In the genomic region with DNA sequence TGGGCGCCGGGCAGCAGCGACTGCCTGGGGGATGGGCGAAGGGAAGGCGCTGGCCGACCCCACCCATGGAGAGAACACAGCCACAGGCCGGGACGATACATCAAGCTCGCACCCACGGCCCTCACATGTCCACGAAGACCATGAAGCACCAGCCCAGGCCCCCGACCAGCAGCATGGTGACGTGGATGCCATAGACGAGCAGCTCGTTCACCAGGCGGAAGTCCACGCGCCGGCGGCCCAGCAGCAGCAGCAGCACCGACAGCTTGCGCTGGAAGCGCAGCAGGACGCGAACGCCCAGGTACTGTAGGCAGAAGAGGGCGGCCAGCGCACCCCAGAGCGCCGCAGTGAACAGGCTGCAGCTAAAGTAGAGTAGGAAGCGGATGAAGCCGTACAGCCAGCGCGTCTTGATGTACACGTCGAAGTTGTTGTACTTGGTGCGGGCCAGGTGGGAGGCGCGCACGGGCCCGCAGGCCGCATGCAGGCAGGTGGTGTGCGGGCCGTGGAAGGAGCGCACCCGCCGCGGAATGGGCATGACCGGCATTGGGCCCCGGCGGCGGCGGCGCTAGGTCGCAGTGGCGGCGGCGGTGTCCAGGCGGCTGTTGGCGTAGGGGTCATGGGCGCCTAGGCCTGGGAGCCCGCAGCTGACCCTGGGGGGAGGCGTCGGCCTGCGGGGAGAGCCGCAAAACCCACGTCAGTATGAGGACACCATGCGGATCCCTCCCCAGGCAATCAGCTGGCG, we compare ENCODE assay signal across 15 cellular contexts. TPM values are rescaled to one million over a fixed set of nuclear protein-coding genes. Genes with fewer than 3 reads are reported as not detected.
DNase-seq lines count a peak whose midpoint lies in the region; ATAC-seq and TF ChIP-seq lines count a peak whose summit lies in the region.
"Had no signal": no experiment of that assay in that cellular context is flagged by ENCODE, and none has a peak within 500 bp of the region (broad histone marks: within the 10 kb centered on the region; RNA-seq: fewer than 3 reads in every experiment).

No MANE protein-coding gene starts in this region.

- H3K4ac ChIP-seq in mesenchymal stem cell (ENCODE audit: low read depth in 1 of 2, low read length in 2 of 2): no peak overlapping the region

- TF ChIP-seq CTCF in 22Rv1 (IDR thresholded peaks at IDR 0.05): no peak

- H3K27ac Mint-ChIP-seq in CD8-positive, alpha-beta memory T cell: no peak overlapping the region
- H3K27ac Mint-ChIP-seq in activated CD4-positive, alpha-beta memory T cell treated with anti-CD3 and anti-CD28 coated beads for 36 hours: peak overlapping the region; percentile 28

- H2BK15ac ChIP-seq in mesenchymal stem cell (ENCODE audit: low read depth, poor library complexity, severe bottlenecking): no peak overlapping the region

- H2BK120ac ChIP-seq in mesenchymal stem cell (ENCODE audit: low read depth, low read length): no peak overlapping the region

- H2BK12ac ChIP-seq in mesenchymal stem cell (ENCODE audit: low read length in 2 of 2): no peak overlapping the region

- no peak overlapping the region for H2AFZ ChIP-seq in mesenchymal stem cell (ENCODE audit: low read depth, low read length)

- no peaks in the 10 kb centered on the region for H3K36me3 ChIP-seq in CD8-positive, alpha-beta memory T cell (ENCODE audit: insufficient read depth, low read length)
- H3K36me3 ChIP-seq in mesenchymal stem cell (ENCODE audit: control insufficient read depth in 1 of 2, insufficient read depth in 2 of 2, low read depth in 1 of 2, low read length in 2 of 2): peaks cover 23 to 31% of the 10 kb centered on the region in 2 experiments

- no peak overlapping the region for H3K23ac ChIP-seq in mesenchymal stem cell (ENCODE audit: low read length in 2 of 2)

- H3K9me3 ChIP-seq in CD8-positive, alpha-beta memory T cell (ENCODE audit: low read length): no peaks in the 10 kb centered on the region
- H3K9me3 ChIP-seq in mesenchymal stem cell (ENCODE audit: control insufficient read depth, low read length): no peaks in the 10 kb centered on the region
- H3K9me3 ChIP-seq: suprapubic skin had no signal

- peaks cover 19 to 51% (median 19%) of the 10 kb centered on the region in 3 donors for H3K4me1 Mint-ChIP-seq in CD8-positive, alpha-beta memory T cell
- peaks cover 50% of the 10 kb centered on the region for H3K4me1 Mint-ChIP-seq in activated CD4-positive, alpha-beta memory T cell treated with anti-CD3 and anti-CD28 coated beads for 36 hours (ENCODE audit: low read depth)

- H3K79me1 ChIP-seq in mesenchymal stem cell (replicated peaks; ENCODE audit: low read length, poor library complexity, severe bottlenecking): peaks cover 22% of the 10 kb centered on the region

- H4K91ac ChIP-seq in mesenchymal stem cell (ENCODE audit: low read length): peak overlapping the region; percentile 28

- no peak overlapping the region for H3K9ac ChIP-seq in mesenchymal stem cell (ENCODE audit: low read length)
- H3K9ac ChIP-seq: KMS-11 had no signal

- H3K4me2 ChIP-seq in mesenchymal stem cell (ENCODE audit: low read length, poor library complexity, severe bottlenecking): no peak overlapping the region

- H3K27me3 Mint-ChIP-seq in CD8-positive, alpha-beta memory T cell: no peaks in the 10 kb centered on the region
- no peaks in the 10 kb centered on the region for H3K27me3 Mint-ChIP-seq in activated CD4-positive, alpha-beta memory T cell treated with anti-CD3 and anti-CD28 coated beads for 36 hours
- H3K27me3 Mint-ChIP-seq: CD4-positive, CD25-positive, alpha-beta regulatory T cell had no signal

- 97% methylated on average over 69 of the region's 69 CpGs for WGBS in mesenchymal stem cell

- H3K9me3 Mint-ChIP-seq in CD8-positive, alpha-beta memory T cell: no peaks in the 10 kb centered on the region
- no peaks in the 10 kb centered on the region for H3K9me3 Mint-ChIP-seq in activated CD4-positive, alpha-beta memory T cell treated with anti-CD3 and anti-CD28 coated beads for 36 hours
- H3K9me3 Mint-ChIP-seq: CD4-positive, CD25-positive, alpha-beta regulatory T cell had no signal

- no peak for DNase-seq in CD8-positive, alpha-beta memory T cell
- no peak for DNase-seq in activated CD4-positive, alpha-beta memory T cell treated with anti-CD3 and anti-CD28 coated beads for 36 hours
- DNase-seq in mesenchymal stem cell (no peak), T-helper 1 cell (no peak)
- DNase-seq in NK-92 treated with Interleukin-12 subunit alpha and Interleukin-12 subunit beta, amount 100 ng/mL, for 24 hours (lab: John Stamatoyannopoulos, UW): no peak
- no peak for DNase-seq in stimulated activated CD8-positive, alpha-beta memory T cell treated with anti-CD3 and anti-CD28 coated beads, Interleukin-4, amount 100 ng/mL, for 48 hours
- DNase-seq: activated naive CD4-positive, alpha-beta T cell treated with anti-CD3 and anti-CD28 coated beads, Interleukin-2, amount 50 U/mL, for 16 hours; CD4-positive, CD25-positive, alpha-beta regulatory T cell; NCI-H187 treated with DMSO at 0.1 percent for 48 hours; NCI-H82 had no signal

- CTCF ChIA-PET in CD8-positive, alpha-beta memory T cell (lab: Charles Lee): interaction anchor here (0.8 to 1.9 kb wide), 2 partner anchors 9 kb away, joined by 3 to 5 read pairs; no protein-coding TSS in a partner anchor
- CTCF ChIA-PET in activated CD4-positive, alpha-beta memory T cell treated with anti-CD3 and anti-CD28 coated beads for 36 hours (lab: Charles Lee): interaction anchor here (1.3 kb wide), 1 partner anchor 149 kb away, joined by 6 read pairs; no protein-coding TSS in a partner anchor

- peak overlapping the region in 1 of 2 experiments; percentile 21 for H3K18ac ChIP-seq in mesenchymal stem cell (ENCODE audit: low read depth in 1 of 2, low read length in 2 of 2)

- intact Hi-C loops in activated CD4-positive, alpha-beta memory T cell treated with anti-CD3 and anti-CD28 coated beads for 36 hours (cut with micrococcal nuclease): loop anchor here (5.0 to 10.0 kb wide), 3 partner anchors 126 to 428 kb away; partner anchors contain the start of genes NOTCH1 and SEC16A

- no peak overlapping the region for H4K8ac ChIP-seq in mesenchymal stem cell (ENCODE audit: low read length)

- peak overlapping the region in 4 of 7 donors; percentile 24 to 69 (median 38) for H3K4me3 Mint-ChIP-seq in CD8-positive, alpha-beta memory T cell
- H3K4me3 Mint-ChIP-seq in activated CD4-positive, alpha-beta memory T cell treated with anti-CD3 and anti-CD28 coated beads for 36 hours: peak overlapping the region; percentile 29

- H3K27me3 ChIP-seq in CD8-positive, alpha-beta memory T cell (ENCODE audit: insufficient read depth, low read length, poor library complexity, severe bottlenecking): no peaks in the 10 kb centered on the region
- H3K27me3 ChIP-seq in mesenchymal stem cell (ENCODE audit: control insufficient read depth in 1 of 2, insufficient read depth in 1 of 2, low read length in 2 of 2): no peaks in the 10 kb centered on the region
- H3K27me3 ChIP-seq: suprapubic skin had no signal

- no peak for ATAC-seq in GM18868 (IDR thresholded peaks at IDR 0.05; ENCODE audit: unreplicated experiment)
- ATAC-seq: right cardiac atrium had no signal

- H3K36me3 Mint-ChIP-seq in CD8-positive, alpha-beta memory T cell: peaks cover 0 to 16% (median 1%) of the 10 kb centered on the region in 3 donors
- peaks cover 1% of the 10 kb centered on the region for H3K36me3 Mint-ChIP-seq in activated CD4-positive, alpha-beta memory T cell treated with anti-CD3 and anti-CD28 coated beads for 36 hours
- H3K36me3 Mint-ChIP-seq: CD4-positive, CD25-positive, alpha-beta regulatory T cell had no signal

- no peak overlapping the region for H3K4me3 ChIP-seq in CD8-positive, alpha-beta memory T cell (ENCODE audit: low read length)
- no peak overlapping the region for H3K4me3 ChIP-seq in mesenchymal stem cell (ENCODE audit: insufficient read depth in 1 of 2, low read depth in 1 of 2, low read length in 2 of 2)

- H3K4me1 ChIP-seq in CD8-positive, alpha-beta memory T cell (ENCODE audit: insufficient read depth, low read length): peaks cover 55% of the 10 kb centered on the region
- H3K4me1 ChIP-seq in mesenchymal stem cell (ENCODE audit: control insufficient read depth, insufficient read depth, low read depth, low read length): peaks cover 38% of the 10 kb centered on the region

- no peak overlapping the region for H2AK5ac ChIP-seq in mesenchymal stem cell (ENCODE audit: low read length, severe bottlenecking)

- POLR2A ChIA-PET in CD8-positive, alpha-beta memory T cell (lab: Charles Lee): no interaction called here
- POLR2A ChIA-PET in activated CD4-positive, alpha-beta memory T cell treated with anti-CD3 and anti-CD28 coated beads for 36 hours (lab: Charles Lee): no interaction called here

- peak overlapping the region; percentile 93 for H3K27ac ChIP-seq in 22Rv1
- H3K27ac ChIP-seq in CD8-positive, alpha-beta memory T cell (ENCODE audit: low read depth, low read length): no peak overlapping the region
- H3K27ac ChIP-seq in mesenchymal stem cell (ENCODE audit: low read length, poor library complexity, severe bottlenecking): no peak overlapping the region
- H3K27ac ChIP-seq: KMS-11 had no signal

- no peak overlapping the region for H2BK5ac ChIP-seq in mesenchymal stem cell (ENCODE audit: low read depth, low read length, poor library complexity, severe bottlenecking)

- H3K14ac ChIP-seq in mesenchymal stem cell (ENCODE audit: low read length in 2 of 2): no peak overlapping the region

RNA-seq across cellular contexts. Expression of gene TMEM250, which starts 2.1 kb away (rescaled TPM):
- 10 to 100 TPM; 46.4 to 50.2 TPM for total RNA-seq in CD8-positive, alpha-beta memory T cell
- polyA plus RNA-seq in CD8-positive, alpha-beta memory T cell: 74.9 TPM
- total RNA-seq in activated CD4-positive, alpha-beta memory T cell treated with anti-CD3 and anti-CD28 coated beads for 36 hours: 10 to 100 TPM; 28.0 to 28.4 TPM
- 18.1 TPM for polyA plus RNA-seq in mesenchymal stem cell (2013, experiment 1 of 2)
- polyA plus RNA-seq in mesenchymal stem cell (2013, experiment 2 of 2): 17.5 TPM

RNA-seq across cellular contexts. Expression of gene NACC2, which starts 21.4 kb away (rescaled TPM):
- 1 to 10 TPM; 9.0 to 9.1 TPM for total RNA-seq in CD8-positive, alpha-beta memory T cell
- polyA plus RNA-seq in CD8-positive, alpha-beta memory T cell: 2.9 TPM
- total RNA-seq in activated CD4-positive, alpha-beta memory T cell treated with anti-CD3 and anti-CD28 coated beads for 36 hours: 1 to 10 TPM; 8.1 to 8.5 TPM
- polyA plus RNA-seq in mesenchymal stem cell (2013, experiment 1 of 2): 25.9 TPM
- 26.0 TPM for polyA plus RNA-seq in mesenchymal stem cell (2013, experiment 2 of 2)
